In genomic region chr6:163839296-163839695, GRCh38 we compare ENCODE assay signal across 18 cellular contexts.
"Had no signal": no experiment of that assay in that cellular context is flagged by ENCODE, and none has a peak within 500 bp of the region (broad histone marks: within the 10 kb centered on the region; RNA-seq: fewer than 3 reads in every experiment).

No MANE protein-coding gene starts in this region.

- H3K27ac Mint-ChIP-seq: naive B cell, nephron had no signal

- DNase-seq: effector CD4-positive, alpha-beta T cell; heart left ventricle; hippocampal formation; kidney glomerular epithelial cell; mesendoderm; naive B cell; sigmoid colon; small intestine; stimulated activated CD4-positive, alpha-beta T cell treated with anti-CD3 and anti-CD28 coated beads, Interleukin-12 subunit alpha, Interleukin-12 subunit beta, amount 100 ng/mL, for 4 hours; stimulated activated naive CD4-positive, alpha-beta T cell; stomach; substantia nigra; transverse colon had no signal

- H3K36me3 ChIP-seq: heart left ventricle, neutrophil, right atrium auricular region, sigmoid colon, stomach, thoracic aorta, transverse colon had no signal

- H3K4me3 ChIP-seq: coronary artery, heart left ventricle, right atrium auricular region, sigmoid colon, stomach, thoracic aorta, transverse colon had no signal

- H3K27me3 ChIP-seq: heart left ventricle, right atrium auricular region, sigmoid colon, transverse colon had no signal

- H3K27ac ChIP-seq: coronary artery, neutrophil, sigmoid colon, stomach, thoracic aorta, transverse colon had no signal

- H3K9me3 ChIP-seq: neutrophil, right atrium auricular region, stomach, thoracic aorta, transverse colon had no signal

- H3K4me3 Mint-ChIP-seq: naive B cell, nephron had no signal
